In the genomic region with DNA sequence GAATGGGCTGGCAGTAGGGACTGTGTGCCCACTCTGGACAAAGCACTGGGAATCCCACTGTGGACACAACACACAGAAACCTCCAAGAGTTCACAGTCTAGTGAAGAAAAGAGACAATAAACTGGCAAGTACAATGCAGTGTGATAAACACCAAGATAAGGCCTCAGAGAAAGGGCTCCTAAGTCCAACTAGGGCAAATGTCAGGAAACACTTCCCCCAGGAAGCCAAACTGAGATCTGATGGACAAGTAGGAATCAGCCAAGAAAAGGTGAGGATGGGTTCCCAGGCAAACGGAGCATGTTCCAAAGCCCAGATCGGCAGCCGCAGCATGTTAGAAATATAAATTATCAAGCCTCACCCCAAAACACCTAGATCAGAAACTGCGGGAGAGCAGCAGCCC, we compare ENCODE assay signal across 1 cellular context.
TF ChIP-seq lines count a peak whose summit lies in the region.

No MANE protein-coding gene starts in this region.

TF ChIP-seq in WTC11, 78 proteins besides CTCF, POLR2A, EP300 and RAD21 (continued from another document):
- TF ChIP-seq, protein P1, sequence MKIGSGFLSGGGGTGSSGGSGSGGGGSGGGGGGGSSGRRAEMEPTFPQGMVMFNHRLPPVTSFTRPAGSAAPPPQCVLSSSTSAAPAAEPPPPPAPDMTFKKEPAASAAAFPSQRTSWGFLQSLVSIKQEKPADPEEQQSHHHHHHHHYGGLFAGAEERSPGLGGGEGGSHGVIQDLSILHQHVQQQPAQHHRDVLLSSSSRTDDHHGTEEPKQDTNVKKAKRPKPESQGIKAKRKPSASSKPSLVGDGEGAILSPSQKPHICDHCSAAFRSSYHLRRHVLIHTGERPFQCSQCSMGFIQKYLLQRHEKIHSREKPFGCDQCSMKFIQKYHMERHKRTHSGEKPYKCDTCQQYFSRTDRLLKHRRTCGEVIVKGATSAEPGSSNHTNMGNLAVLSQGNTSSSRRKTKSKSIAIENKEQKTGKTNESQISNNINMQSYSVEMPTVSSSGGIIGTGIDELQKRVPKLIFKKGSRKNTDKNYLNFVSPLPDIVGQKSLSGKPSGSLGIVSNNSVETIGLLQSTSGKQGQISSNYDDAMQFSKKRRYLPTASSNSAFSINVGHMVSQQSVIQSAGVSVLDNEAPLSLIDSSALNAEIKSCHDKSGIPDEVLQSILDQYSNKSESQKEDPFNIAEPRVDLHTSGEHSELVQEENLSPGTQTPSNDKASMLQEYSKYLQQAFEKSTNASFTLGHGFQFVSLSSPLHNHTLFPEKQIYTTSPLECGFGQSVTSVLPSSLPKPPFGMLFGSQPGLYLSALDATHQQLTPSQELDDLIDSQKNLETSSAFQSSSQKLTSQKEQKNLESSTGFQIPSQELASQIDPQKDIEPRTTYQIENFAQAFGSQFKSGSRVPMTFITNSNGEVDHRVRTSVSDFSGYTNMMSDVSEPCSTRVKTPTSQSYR (CRISPR knock-in tag; IDR thresholded peaks at IDR 0.05), result no peak
